Comparison of ENCODE assay signal across 29 cellular contexts in genomic region chr22:33598821-33599220, GRCh38.
"Had no signal": no experiment of that assay in that cellular context is flagged by ENCODE, and none has a peak within 500 bp of the region (broad histone marks: within the 10 kb centered on the region; RNA-seq: fewer than 3 reads in every experiment).

No MANE protein-coding gene starts in this region.

- H2AFZ ChIP-seq: neural progenitor cell, parathyroid adenoma had no signal

- DNase-seq: natural killer cell; occipital lobe; ovary; posterior cingulate gyrus; psoas muscle; right cardiac atrium; right lobe of liver; sigmoid colon; spleen; stimulated activated CD4-positive, alpha-beta T cell treated with anti-CD3 and anti-CD28 coated beads, Interleukin-12 subunit alpha, Interleukin-12 subunit beta, amount 100 ng/mL, for 4 hours; stimulated activated CD4-positive, alpha-beta T cell treated with anti-CD3 and anti-CD28 coated beads, Interleukin-1b, Interleukin-23, amount 100 ng/mL, for 48 hours; stimulated activated CD4-positive, alpha-beta T cell treated with anti-CD3 and anti-CD28 coated beads, Interleukin-4, amount 100 ng/mL, for 1 hour; stimulated activated CD4-positive, alpha-beta T cell treated with anti-CD3 and anti-CD28 coated beads, Interleukin-4, amount 100 ng/mL, for 4 hours; stimulated activated CD8-positive, alpha-beta memory T cell treated with anti-CD3 and anti-CD28 coated beads, Interleukin-4, amount 100 ng/mL, for 48 hours; stimulated activated naive CD4-positive, alpha-beta T cell; stimulated activated naive CD8-positive, alpha-beta T cell treated with anti-CD3 and anti-CD28 coated beads, Interleukin-15, amount 100 ng/mL, for 72 hours; stimulated activated naive CD8-positive, alpha-beta T cell treated with anti-CD3 and anti-CD28 coated beads, Interleukin-15, Interleukin-2, amounts not matched to agents 100 U/mL and 50 U/mL, for 24 hours; substantia nigra; testis; tibial artery; transverse colon; upper lobe of left lung had no signal

- H3K4me3 ChIP-seq: neural progenitor cell, ovary, psoas muscle, right lobe of liver, sigmoid colon, skin epidermis, smooth muscle cell, spleen, suprapubic skin, testis, tibial artery, transverse colon, upper lobe of left lung, vagina had no signal

- H3K9ac ChIP-seq: neural progenitor cell, parathyroid adenoma had no signal

- ATAC-seq: natural killer cell; psoas muscle; right lobe of liver; stimulated activated memory B cell treated with anti-CD40 and anti-IgM and Interleukin-4, amounts not matched to agents 10 μg/mL and 1 μg/mL and 100 μg/mL, for 72 hours; stimulated activated naive CD8-positive, alpha-beta T cell treated with anti-CD3 and anti-CD28 coated beads, Interleukin-15, amount 100 ng/mL, for 72 hours; stimulated activated naive CD8-positive, alpha-beta T cell treated with anti-CD3 and anti-CD28 coated beads, Interleukin-15, Interleukin-2, amounts not matched to agents 100 U/mL and 50 U/mL, for 24 hours had no signal

- H3K9me3 ChIP-seq: ovary, psoas muscle, right lobe of liver, sigmoid colon, suprapubic skin, testis, tibial artery, transverse colon, upper lobe of left lung, vagina had no signal

- H3K4me2 ChIP-seq: neural progenitor cell, smooth muscle cell had no signal

- H3K36me3 ChIP-seq: neural progenitor cell, ovary, right lobe of liver, transverse colon, vagina had no signal

- H3K27me3 ChIP-seq: ovary, right lobe of liver, sigmoid colon, spleen, suprapubic skin, testis, tibial artery, transverse colon, upper lobe of left lung, vagina had no signal

- H3K27ac ChIP-seq: neural progenitor cell, ovary, parathyroid adenoma, psoas muscle, right lobe of liver, sigmoid colon, skin epidermis, spleen, suprapubic skin, testis, tibial artery, transverse colon, upper lobe of left lung, vagina had no signal

- H3K4me1 ChIP-seq: parathyroid adenoma, psoas muscle, right lobe of liver, sigmoid colon, spleen, suprapubic skin, testis, tibial artery, transverse colon, upper lobe of left lung, vagina had no signal

- H3K79me2 ChIP-seq: parathyroid adenoma had no signal
